8 cellular contexts compared by ENCODE assay signal in the genomic region with DNA sequence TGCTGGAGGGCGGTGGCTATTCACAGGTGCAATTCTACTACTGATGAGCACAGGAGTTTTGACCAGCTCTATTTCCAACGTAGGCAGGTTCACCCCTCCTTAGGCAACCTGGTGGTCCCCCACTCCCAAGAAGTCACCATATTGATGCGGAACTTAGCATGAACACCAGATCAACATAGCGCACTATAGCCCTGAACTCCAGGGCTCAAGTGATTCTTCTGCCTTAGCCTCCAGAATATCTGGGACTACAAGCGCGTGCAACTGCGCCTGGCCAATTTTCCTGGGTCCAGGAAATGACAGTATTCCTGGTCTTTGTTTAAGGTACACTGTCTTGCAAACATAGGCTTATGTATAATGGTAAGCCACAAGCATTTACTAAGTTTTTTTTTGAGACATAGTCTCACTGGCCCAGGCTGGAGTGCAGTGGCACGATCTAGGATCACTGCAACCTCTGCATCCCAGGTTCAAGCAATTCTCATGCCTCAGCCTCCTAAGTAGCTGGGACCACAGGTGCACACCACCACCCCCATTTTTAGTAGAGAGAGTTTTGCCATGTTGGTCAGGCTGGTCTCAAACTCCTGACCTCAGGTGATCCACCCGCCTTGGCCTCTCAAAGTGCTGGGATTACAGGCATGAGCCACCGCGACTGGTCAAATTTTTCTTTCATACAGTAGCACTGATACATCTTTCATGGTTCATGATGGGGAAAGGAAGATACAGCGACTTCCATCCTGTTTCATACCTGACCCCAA. TPM values are rescaled to one million over a fixed set of nuclear protein-coding genes. Genes with fewer than 3 reads are reported as not detected.
DNase-seq lines count a peak whose midpoint lies in the region; ATAC-seq, FAIRE-seq and TF ChIP-seq lines count a peak whose summit lies in the region.
"Had no signal": no experiment of that assay in that cellular context is flagged by ENCODE, and none has a peak within 500 bp of the region (broad histone marks: within the 10 kb centered on the region; RNA-seq: fewer than 3 reads in every experiment).

No MANE protein-coding gene starts in this region.

- no peaks in the 10 kb centered on the region for H3K36me3 ChIP-seq in KMS-11 (ENCODE audit: insufficient read depth)
- H3K36me3 ChIP-seq in kidney (ENCODE audit: control insufficient read depth in 1 of 2, insufficient read depth in 2 of 2, low read length in 2 of 2) = peaks cover 0 to 4% of the 10 kb centered on the region in 2 donors
- no peaks in the 10 kb centered on the region for H3K36me3 ChIP-seq in stomach smooth muscle (ENCODE audit: control insufficient read depth in 2 of 2, insufficient read depth in 2 of 2, low read length in 2 of 2)

- H3K4me2 ChIP-seq in KMS-11 = peak overlapping the region; percentile 100

- no peak for FAIRE-seq in kidney (lab: Jason Lieb, UNC)

- H3K79me2 ChIP-seq in KMS-11 (ENCODE audit: insufficient read depth, low read depth) = peaks cover 60% of the 10 kb centered on the region

- DNase-seq in activated naive CD8-positive, alpha-beta T cell treated with anti-CD3 and anti-CD28 coated beads, Interleukin-2, amount 50 U/mL, for 24 hours = no peak
- DNase-seq in kidney = no peak
- no peak for DNase-seq in kidney tubule cell (ENCODE audit: low spot score)
- no peak for DNase-seq in HPDE6-E6E7 (ENCODE audit: extremely low spot score)
- no peak for DNase-seq in stimulated activated naive CD4-positive, alpha-beta T cell (lab: John Stamatoyannopoulos, UW)
- DNase-seq: NCI-H2081 treated with DMSO at 0.1 percent for 48 hours had no signal

- H3K27ac Mint-ChIP-seq in activated naive CD8-positive, alpha-beta T cell treated with anti-CD3 and anti-CD28 coated beads, Interleukin-2, amount 50 U/mL, for 24 hours = peak overlapping the region; percentile 97

- H3K4me3 ChIP-seq in KMS-11 (IDR thresholded peaks at IDR 0.05; ENCODE audit: insufficient read depth, low read depth, low read length) = peak overlapping the region; percentile 89
- peak overlapping the region; percentile 52 to 70 for H3K4me3 ChIP-seq in kidney (ENCODE audit: low read length in 2 of 2)
- peak overlapping the region; percentile 64 to 70 for H3K4me3 ChIP-seq in stomach smooth muscle (ENCODE audit: low read length in 2 of 2)

- H3K9ac ChIP-seq in KMS-11 = peak overlapping the region; percentile 31; the same call in 1 of the 2 replicates
- H3K9ac ChIP-seq in kidney (ENCODE audit: low read length in 2 of 2) = peak overlapping the region; percentile 67 to 79
- peak overlapping the region; percentile 67 to 68 for H3K9ac ChIP-seq in stomach smooth muscle (ENCODE audit: low read length in 2 of 2)

- H3K27me3 ChIP-seq in KMS-11 (ENCODE audit: insufficient read depth, low read depth) = no peaks in the 10 kb centered on the region
- H3K27me3 ChIP-seq in stomach smooth muscle (ENCODE audit: control insufficient read depth in 1 of 2, insufficient read depth in 2 of 2, low read length in 2 of 2) = no peaks in the 10 kb centered on the region

- peaks cover 25% of the 10 kb centered on the region for H3K36me3 Mint-ChIP-seq in activated naive CD8-positive, alpha-beta T cell treated with anti-CD3 and anti-CD28 coated beads, Interleukin-2, amount 50 U/mL, for 24 hours (ENCODE audit: low read depth)

- peaks cover 93% of the 10 kb centered on the region for H3K4me1 Mint-ChIP-seq in activated naive CD8-positive, alpha-beta T cell treated with anti-CD3 and anti-CD28 coated beads, Interleukin-2, amount 50 U/mL, for 24 hours

- peak overlapping the region; percentile 76 for H3K4me3 Mint-ChIP-seq in activated naive CD8-positive, alpha-beta T cell treated with anti-CD3 and anti-CD28 coated beads, Interleukin-2, amount 50 U/mL, for 24 hours

- ATAC-seq in activated naive CD8-positive, alpha-beta T cell treated with anti-CD3 and anti-CD28 coated beads, Interleukin-2, amount 50 U/mL, for 24 hours = no peak

- H3K27me3 Mint-ChIP-seq in activated naive CD8-positive, alpha-beta T cell treated with anti-CD3 and anti-CD28 coated beads, Interleukin-2, amount 50 U/mL, for 24 hours = no peaks in the 10 kb centered on the region

- H3K27ac ChIP-seq in KMS-11 (peak overlapping the region; percentile 77), kidney (ENCODE audit: low read depth in 2 of 2, low read length in 2 of 2) (peak overlapping the region; percentile 86 to 100), stomach smooth muscle (ENCODE audit: low read length) (peak overlapping the region; percentile 93)

- H3K4me1 ChIP-seq in KMS-11 (ENCODE audit: low read depth, poor library complexity, severe bottlenecking) (peaks cover 94% of the 10 kb centered on the region), kidney (ENCODE audit: control insufficient read depth in 1 of 2, insufficient read depth in 1 of 2, low read depth in 1 of 2, low read length in 2 of 2) (peaks cover 60% of the 10 kb centered on the region in 2 donors), stomach smooth muscle (ENCODE audit: control insufficient read depth, insufficient read depth, low read length) (peaks cover 82% of the 10 kb centered on the region)

- H3K9me3 ChIP-seq in kidney (ENCODE audit: control insufficient read depth in 1 of 2, low read length in 2 of 2) = no peaks in the 10 kb centered on the region
- H3K9me3 ChIP-seq in stomach smooth muscle (ENCODE audit: control insufficient read depth in 2 of 2, low read length in 2 of 2) = no peaks in the 10 kb centered on the region

- intact Hi-C loops in kidney (cut with DNase I) = no loop called here

- no peaks in the 10 kb centered on the region for H4K20me1 ChIP-seq in KMS-11 (ENCODE audit: insufficient read depth)

- no peaks in the 10 kb centered on the region for H3K9me3 Mint-ChIP-seq in activated naive CD8-positive, alpha-beta T cell treated with anti-CD3 and anti-CD28 coated beads, Interleukin-2, amount 50 U/mL, for 24 hours

- peak overlapping the region; percentile 3; the same call in 1 of the 2 replicates for H2AFZ ChIP-seq in KMS-11 (ENCODE audit: low read depth)

- TF ChIP-seq CTCF in KMS-11 (conservative IDR thresholded peaks at IDR 0.05; ENCODE audit: low read depth, low read length) (no peak), kidney (IDR thresholded peaks at IDR 0.05; ENCODE audit: borderline replicate concordance, extremely low read depth, insufficient read depth) (no peak)

RNA-seq across cellular contexts. Expression of a gene that starts 12.6 kb away (rescaled TPM):
- total RNA-seq in kidney = 253 TPM
- 79.5 TPM for polyA plus RNA-seq in kidney (ENCODE audit: insufficient read depth, low read depth, low replicate concordance)

RNA-seq across cellular contexts. Expression of a gene that starts 17.6 kb away (rescaled TPM):
- 20.0 TPM for total RNA-seq in kidney
- polyA plus RNA-seq in kidney (ENCODE audit: insufficient read depth, low read depth, low replicate concordance) = 6.9 TPM

RNA-seq across cellular contexts. Expression of a gene that starts 51.2 kb away (rescaled TPM):
- not detected for total RNA-seq in kidney
- polyA plus RNA-seq in kidney (ENCODE audit: insufficient read depth, low read depth, low replicate concordance) = not detected

RNA-seq across cellular contexts. Expression of a gene that starts 58.9 kb away (rescaled TPM):
- total RNA-seq in kidney = 9.2 TPM
- 36.4 TPM for polyA plus RNA-seq in kidney (ENCODE audit: insufficient read depth, low read depth, low replicate concordance)
